11 cellular contexts compared by ENCODE assay signal in the genomic region with DNA sequence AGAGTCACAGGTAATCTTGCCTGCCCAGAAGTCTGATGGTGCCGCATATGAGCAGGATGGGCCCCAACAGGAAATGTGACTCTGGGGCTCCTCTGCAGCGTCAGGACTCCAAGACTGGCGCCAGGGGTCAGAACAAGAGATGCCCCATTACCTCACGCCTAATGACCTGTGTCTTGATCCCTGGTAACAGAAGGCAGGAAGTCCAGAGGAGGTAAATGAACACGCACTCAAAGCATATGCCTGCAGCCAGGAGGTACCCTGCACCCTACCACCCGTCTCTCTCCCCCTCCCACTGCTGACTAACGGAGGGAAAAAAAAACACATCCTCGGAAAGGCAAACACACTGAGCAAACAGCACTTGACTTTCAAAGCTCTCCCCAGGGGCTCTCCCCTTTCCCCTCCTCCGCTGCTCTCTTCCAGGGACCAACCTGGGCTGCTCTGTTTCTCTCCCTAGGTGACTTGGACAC. TPM values are rescaled to one million over a fixed set of nuclear protein-coding genes. Genes with fewer than 3 reads are reported as not detected.
DNase-seq lines count a peak whose midpoint lies in the region; ATAC-seq, FAIRE-seq and TF ChIP-seq lines count a peak whose summit lies in the region.
"Had no signal": no experiment of that assay in that cellular context is flagged by ENCODE, and none has a peak within 500 bp of the region (broad histone marks: within the 10 kb centered on the region; RNA-seq: fewer than 3 reads in every experiment).

No MANE protein-coding gene starts in this region.

- no peak overlapping the region for H3K4me3 ChIP-seq in small intestine (ENCODE audit: low read depth in 1 of 2, low read length in 2 of 2)
- H3K4me3 ChIP-seq: vagina had no signal

- H3K27me3 ChIP-seq in small intestine (ENCODE audit: control insufficient read depth in 2 of 2, insufficient read depth in 2 of 2, low read length in 2 of 2): peaks cover 0 to 6% of the 10 kb centered on the region in 2 donors
- H3K27me3 ChIP-seq: vagina had no signal

- H3K27me3 Mint-ChIP-seq in activated T-helper 17 cell treated with anti-CD3 and anti-CD28 coated beads, Interleukin-2, amount 50 U/mL, for 72 hours: peaks cover 21% of the 10 kb centered on the region
- H3K27me3 Mint-ChIP-seq in natural killer cell (ENCODE audit: low read depth in 2 of 2): peaks cover 5 to 8% of the 10 kb centered on the region in 2 donors

- FAIRE-seq in small intestine (lab: Jason Lieb, UNC): no peak
- FAIRE-seq: G401.6 had no signal

- no peaks in the 10 kb centered on the region for H3K9me3 ChIP-seq in small intestine (ENCODE audit: control insufficient read depth, low read depth)
- H3K9me3 ChIP-seq: vagina had no signal

- 14 to 18% (median 18%) methylated on average over 8 to 9 of the region's 9 CpGs for WGBS in small intestine, 3 donors

- ATAC-seq in activated T-helper 17 cell treated with anti-CD3 and anti-CD28 coated beads, Interleukin-2, amount 50 U/mL, for 72 hours (replicated peaks): peak; percentile 26
- ATAC-seq in natural killer cell: no peak
- ATAC-seq in GM19455 (IDR thresholded peaks at IDR 0.05; ENCODE audit: unreplicated experiment): no peak
- ATAC-seq: activated CD8-positive, alpha-beta memory T cell treated with anti-CD3 and anti-CD28 coated beads, Interleukin-2, amount 10 ng/mL, durations not matched to agents 7 days and 5 days; left cardiac atrium had no signal

- no peak overlapping the region for H3K27ac Mint-ChIP-seq in activated T-helper 17 cell treated with anti-CD3 and anti-CD28 coated beads, Interleukin-2, amount 50 U/mL, for 72 hours
- H3K27ac Mint-ChIP-seq in natural killer cell: no peak overlapping the region
- H3K27ac Mint-ChIP-seq: activated CD8-positive, alpha-beta memory T cell treated with anti-CD3 and anti-CD28 coated beads, Interleukin-2, amount 10 ng/mL, durations not matched to agents 7 days and 5 days had no signal

- no peaks in the 10 kb centered on the region for H3K36me3 Mint-ChIP-seq in activated T-helper 17 cell treated with anti-CD3 and anti-CD28 coated beads, Interleukin-2, amount 50 U/mL, for 72 hours (ENCODE audit: low read depth)
- H3K36me3 Mint-ChIP-seq in natural killer cell: no peaks in the 10 kb centered on the region
- H3K36me3 Mint-ChIP-seq: activated CD8-positive, alpha-beta memory T cell treated with anti-CD3 and anti-CD28 coated beads, Interleukin-2, amount 10 ng/mL, durations not matched to agents 7 days and 5 days had no signal

- no peaks in the 10 kb centered on the region for H3K36me3 ChIP-seq in small intestine (ENCODE audit: control insufficient read depth in 2 of 2, insufficient read depth in 2 of 2, low read length in 2 of 2)
- H3K36me3 ChIP-seq: vagina had no signal

- H3K4me1 ChIP-seq in small intestine (ENCODE audit: control insufficient read depth in 2 of 2, insufficient read depth in 1 of 2, low read depth in 1 of 2, low read length in 1 of 2): no peaks in the 10 kb centered on the region
- H3K4me1 ChIP-seq: vagina had no signal

- TF ChIP-seq CTCF in natural killer cell (IDR thresholded peaks at IDR 0.05): no peak

- no peak overlapping the region for H3K4me3 Mint-ChIP-seq in activated T-helper 17 cell treated with anti-CD3 and anti-CD28 coated beads, Interleukin-2, amount 50 U/mL, for 72 hours
- no peak overlapping the region for H3K4me3 Mint-ChIP-seq in natural killer cell
- H3K4me3 Mint-ChIP-seq: activated CD8-positive, alpha-beta memory T cell treated with anti-CD3 and anti-CD28 coated beads, Interleukin-2, amount 10 ng/mL, durations not matched to agents 7 days and 5 days had no signal

- H3K4me1 Mint-ChIP-seq in activated T-helper 17 cell treated with anti-CD3 and anti-CD28 coated beads, Interleukin-2, amount 50 U/mL, for 72 hours: no peaks in the 10 kb centered on the region
- H3K4me1 Mint-ChIP-seq in natural killer cell: no peaks in the 10 kb centered on the region

- H3K9me3 Mint-ChIP-seq in activated T-helper 17 cell treated with anti-CD3 and anti-CD28 coated beads, Interleukin-2, amount 50 U/mL, for 72 hours: peaks cover 4% of the 10 kb centered on the region
- no peaks in the 10 kb centered on the region for H3K9me3 Mint-ChIP-seq in natural killer cell

- no peak overlapping the region for H3K27ac ChIP-seq in small intestine (ENCODE audit: low read depth in 1 of 2, low read length in 1 of 2)
- H3K27ac ChIP-seq: vagina had no signal

- intact Hi-C loops in natural killer cell (cut with micrococcal nuclease) (no loop called here), posterior vena cava (cut with DNase I) (no loop called here)

- peak; percentile 21 for DNase-seq in HT1080 (ENCODE audit: low read depth)
- DNase-seq in NCI-H2107 (lab: John Stamatoyannopoulos, UW): peak; percentile 74
- peak; percentile 8 for DNase-seq in small intestine
- no peak for DNase-seq in natural killer cell
- no peak for DNase-seq in posterior vena cava (ENCODE audit: low spot score)
- DNase-seq: activated CD8-positive, alpha-beta memory T cell treated with anti-CD3 and anti-CD28 coated beads, Interleukin-2, amount 10 ng/mL, durations not matched to agents 7 days and 5 days; left cardiac atrium had no signal

RNA-seq across cellular contexts. Expression of a gene that starts 37.3 kb away (rescaled TPM):
- total RNA-seq in HT1080 (2014; rRNA removed; shearing (Covaris generic)): not detected in 2 replicates
- not detected in 2 replicates for polyA plus RNA-seq in HT1080 (2015; cell fraction: cytosol; rRNA removed)
- not detected in 2 replicates for polyA plus RNA-seq in HT1080 (2015; cell fraction: nucleus; rRNA removed)
- total RNA-seq in activated T-helper 17 cell treated with anti-CD3 and anti-CD28 coated beads, Interleukin-2, amount 50 U/mL, for 72 hours: not detected
- polyA plus RNA-seq in small intestine: 1 to 10 TPM in 2 of 3 donors, under 1 TPM in 1; 0.81 to 3.7 (median 3.6) TPM
- total RNA-seq in natural killer cell: not detected
- total RNA-seq in posterior vena cava: 10 to 100 TPM in 1 of 2 donors, 1 to 10 TPM in 1; 3.4 to 11.4 TPM

RNA-seq across cellular contexts. Expression of a gene that starts 50.9 kb away (rescaled TPM):
- total RNA-seq in HT1080 (2014; rRNA removed; shearing (Covaris generic)): 0.33 and 0.82 TPM in 2 replicates
- 0.36 and 0.43 TPM in 2 replicates for polyA plus RNA-seq in HT1080 (2015; cell fraction: cytosol; rRNA removed)
- 0.33 and 0.48 TPM in 2 replicates for polyA plus RNA-seq in HT1080 (2015; cell fraction: nucleus; rRNA removed)
- total RNA-seq in activated T-helper 17 cell treated with anti-CD3 and anti-CD28 coated beads, Interleukin-2, amount 50 U/mL, for 72 hours: under 1 TPM in 1 of 2 donors, not detected in 1; 0.32 TPM
- 1 to 10 TPM in 1 of 3 donors, not detected in 2; 1.9 TPM for polyA plus RNA-seq in small intestine
- under 1 TPM in 1 of 3 donors, not detected in 2; 1.00 TPM for total RNA-seq in natural killer cell
- 1 to 10 TPM in 1 of 2 donors, under 1 TPM in 1; 0.56 to 1.3 TPM for total RNA-seq in posterior vena cava
- total RNA-seq: vagina had no signal

Comparison
In these comparisons a context has a peak if more than half of its experiments do, and no peak if none do; other contexts are left out.
1. DNase-seq: peak in HT1080 (single experiment), NCI-H2107 (single experiment) and small intestine (single experiment); none in natural killer cell (single experiment) and posterior vena cava (single experiment).